In genomic region chr18:56298935-56299334, GRCh38 we compare ENCODE assay signal across 12 cellular contexts.
DNase-seq lines count a peak whose midpoint lies in the region; ATAC-seq, FAIRE-seq and TF ChIP-seq lines count a peak whose summit lies in the region.
"Had no signal": no experiment of that assay in that cellular context is flagged by ENCODE, and none has a peak within 500 bp of the region (broad histone marks: within the 10 kb centered on the region; RNA-seq: fewer than 3 reads in every experiment).

No MANE protein-coding gene starts in this region.

- DNase-seq in LHCN-M2 (ENCODE audit: low read depth) = peak; percentile 88
- DNase-seq in astrocyte of the spinal cord (ENCODE audit: low read depth, low spot score) = peak; percentile 52
- no peak for DNase-seq in activated CD4-positive, alpha-beta T cell treated with anti-CD3 and anti-CD28 coated beads for 36 hours
- no peak for DNase-seq in SHP77 (lab: John Stamatoyannopoulos, UW)
- no peak for DNase-seq in CD8-positive, alpha-beta T cell
- no peak for DNase-seq in NCI-H1105 treated with DMSO at 0.1 percent for 48 hours (lab: John Stamatoyannopoulos, UW)
- DNase-seq: activated CD4-positive, alpha-beta T cell treated with anti-CD3 and anti-CD28 coated beads, Interleukin-2, amount 10 ng/mL, durations not matched to agents 24 days and 14 days; activated naive CD8-positive, alpha-beta T cell treated with anti-CD3 and anti-CD28 coated beads, Interleukin-2, amount 10 ng/mL, durations not matched to agents 7 days and 5 days; DMS 273 treated with DMSO at 0.1 percent for 48 hours; right cardiac atrium had no signal

- no peaks in the 10 kb centered on the region for H3K36me3 Mint-ChIP-seq in activated CD4-positive, alpha-beta T cell treated with anti-CD3 and anti-CD28 coated beads for 36 hours (ENCODE audit: low read depth)
- H3K36me3 Mint-ChIP-seq in CD8-positive, alpha-beta T cell = no peaks in the 10 kb centered on the region
- H3K36me3 Mint-ChIP-seq: activated naive CD8-positive, alpha-beta T cell treated with anti-CD3 and anti-CD28 coated beads, Interleukin-2, amount 10 ng/mL, durations not matched to agents 7 days and 5 days had no signal

- H3K9me3 Mint-ChIP-seq in activated CD4-positive, alpha-beta T cell treated with anti-CD3 and anti-CD28 coated beads for 36 hours (ENCODE audit: low read depth) = no peaks in the 10 kb centered on the region
- no peaks in the 10 kb centered on the region for H3K9me3 Mint-ChIP-seq in CD8-positive, alpha-beta T cell
- H3K9me3 Mint-ChIP-seq: activated CD4-positive, alpha-beta T cell treated with anti-CD3 and anti-CD28 coated beads, Interleukin-2, amount 10 ng/mL, durations not matched to agents 24 days and 14 days; activated naive CD8-positive, alpha-beta T cell treated with anti-CD3 and anti-CD28 coated beads, Interleukin-2, amount 10 ng/mL, durations not matched to agents 7 days and 5 days had no signal

- H3K4me3 ChIP-seq in astrocyte of the spinal cord (ENCODE audit: low read depth, low read length) = no peak overlapping the region
- H3K4me3 ChIP-seq in CD8-positive, alpha-beta T cell (ENCODE audit: low read depth, low read length) = no peak overlapping the region

- H3K27ac ChIP-seq in C4-2B = no peak overlapping the region
- no peak overlapping the region for H3K27ac ChIP-seq in CD8-positive, alpha-beta T cell (ENCODE audit: low read depth, low read length)

- CTCF ChIA-PET in activated CD4-positive, alpha-beta T cell treated with anti-CD3 and anti-CD28 coated beads for 36 hours (lab: Charles Lee) = interaction anchor here (1.3 kb wide), 1 partner anchor 17 kb away, joined by 3 read pairs; no protein-coding TSS in a partner anchor
- CTCF ChIA-PET in CD8-positive, alpha-beta T cell (lab: Charles Lee) = no interaction called here

- intact Hi-C loops in activated CD4-positive, alpha-beta T cell treated with anti-CD3 and anti-CD28 coated beads for 36 hours (cut with DNase I, micrococcal nuclease) = no loop called here
- intact Hi-C loops in CD8-positive, alpha-beta T cell (cut with DNase I, micrococcal nuclease) = no loop called here

- no peaks in the 10 kb centered on the region for H3K9me3 ChIP-seq in CD8-positive, alpha-beta T cell (ENCODE audit: low read length)

- no peaks in the 10 kb centered on the region for H3K36me3 ChIP-seq in CD8-positive, alpha-beta T cell (ENCODE audit: insufficient read depth, low read length)

- no peaks in the 10 kb centered on the region for H3K4me1 Mint-ChIP-seq in activated CD4-positive, alpha-beta T cell treated with anti-CD3 and anti-CD28 coated beads for 36 hours
- peaks cover 4% of the 10 kb centered on the region for H3K4me1 Mint-ChIP-seq in CD8-positive, alpha-beta T cell (ENCODE audit: low read depth)
- H3K4me1 Mint-ChIP-seq: activated CD4-positive, alpha-beta T cell treated with anti-CD3 and anti-CD28 coated beads, Interleukin-2, amount 10 ng/mL, durations not matched to agents 24 days and 14 days had no signal

- TF ChIP-seq CTCF in C4-2B (conservative IDR thresholded peaks at IDR 0.05) = peak; percentile 19; the same call in 1 of the 2 replicates
- TF ChIP-seq CTCF in astrocyte of the spinal cord (IDR thresholded peaks at IDR 0.05; ENCODE audit: low read depth, low read length) = peak; percentile 42
- TF ChIP-seq CTCF in CD8-positive, alpha-beta T cell (IDR thresholded peaks at IDR 0.05) = no peak

- no peaks in the 10 kb centered on the region for H3K27me3 Mint-ChIP-seq in activated CD4-positive, alpha-beta T cell treated with anti-CD3 and anti-CD28 coated beads for 36 hours
- no peaks in the 10 kb centered on the region for H3K27me3 Mint-ChIP-seq in CD8-positive, alpha-beta T cell (ENCODE audit: low read depth)
- H3K27me3 Mint-ChIP-seq: activated CD4-positive, alpha-beta T cell treated with anti-CD3 and anti-CD28 coated beads, Interleukin-2, amount 10 ng/mL, durations not matched to agents 24 days and 14 days; activated naive CD8-positive, alpha-beta T cell treated with anti-CD3 and anti-CD28 coated beads, Interleukin-2, amount 10 ng/mL, durations not matched to agents 7 days and 5 days had no signal

- H3K4me1 ChIP-seq in CD8-positive, alpha-beta T cell (ENCODE audit: insufficient read depth, low read length) = no peaks in the 10 kb centered on the region

- no peak for ATAC-seq in activated CD4-positive, alpha-beta T cell treated with anti-CD3 and anti-CD28 coated beads for 36 hours
- ATAC-seq in CD8-positive, alpha-beta T cell = no peak
- ATAC-seq: right cardiac atrium had no signal

- H3K27ac Mint-ChIP-seq in activated CD4-positive, alpha-beta T cell treated with anti-CD3 and anti-CD28 coated beads for 36 hours = no peak overlapping the region
- no peak overlapping the region for H3K27ac Mint-ChIP-seq in CD8-positive, alpha-beta T cell
- H3K27ac Mint-ChIP-seq: activated CD4-positive, alpha-beta T cell treated with anti-CD3 and anti-CD28 coated beads, Interleukin-2, amount 10 ng/mL, durations not matched to agents 24 days and 14 days; activated naive CD8-positive, alpha-beta T cell treated with anti-CD3 and anti-CD28 coated beads, Interleukin-2, amount 10 ng/mL, durations not matched to agents 7 days and 5 days had no signal

- peak; percentile 27 for FAIRE-seq in islet of Langerhans (lab: Jason Lieb, UNC)

- no peaks in the 10 kb centered on the region for H3K27me3 ChIP-seq in CD8-positive, alpha-beta T cell (ENCODE audit: insufficient read depth, low read length)

- in situ Hi-C loops in astrocyte of the spinal cord (cut with HindIII; ENCODE audit: low sequenced_read_pairs) = no loop called here

- H3K4me3 Mint-ChIP-seq in activated CD4-positive, alpha-beta T cell treated with anti-CD3 and anti-CD28 coated beads for 36 hours = no peak overlapping the region
- H3K4me3 Mint-ChIP-seq in CD8-positive, alpha-beta T cell = no peak overlapping the region
- H3K4me3 Mint-ChIP-seq: activated CD4-positive, alpha-beta T cell treated with anti-CD3 and anti-CD28 coated beads, Interleukin-2, amount 10 ng/mL, durations not matched to agents 24 days and 14 days; activated naive CD8-positive, alpha-beta T cell treated with anti-CD3 and anti-CD28 coated beads, Interleukin-2, amount 10 ng/mL, durations not matched to agents 7 days and 5 days had no signal

- POLR2A ChIA-PET in activated CD4-positive, alpha-beta T cell treated with anti-CD3 and anti-CD28 coated beads for 36 hours (lab: Charles Lee) = no interaction called here
- POLR2A ChIA-PET in CD8-positive, alpha-beta T cell (lab: Charles Lee) = no interaction called here

Comparison
In these comparisons a context has a peak if more than half of its experiments do, and no peak if none do; other contexts are left out.
1. DNase-seq: peak in LHCN-M2 (single experiment) and astrocyte of the spinal cord (single experiment); none in activated CD4-positive, alpha-beta T cell treated with anti-CD3 and anti-CD28 coated beads for 36 hours (single experiment), SHP77 (0 of 2), CD8-positive, alpha-beta T cell (0 of 7) and NCI-H1105 treated with DMSO at 0.1 percent for 48 hours (single experiment).